8 cellular contexts compared by ENCODE assay signal in genomic region chr11:72721276-72721675, GRCh38. TPM values are rescaled to one million over a fixed set of nuclear protein-coding genes. Genes with fewer than 3 reads are reported as not detected.
A peak's percentile ranks its signal among the peaks of the same experiment; 100 is the strongest.
DNase-seq lines count a peak whose midpoint lies in the region; ATAC-seq and TF ChIP-seq lines count a peak whose summit lies in the region.

No MANE protein-coding gene starts in this region.

- POLR2A ChIA-PET in CD4-positive, alpha-beta T cell (lab: Charles Lee) = interaction anchor here (0.9 to 5.1 kb wide), 7 partner anchors 15 to 120 kb away, joined by 3 to 54 read pairs (median 5); partner anchors contain the start of genes ATG16L2 and STARD10

- ATAC-seq in CD4-positive, alpha-beta T cell (ENCODE audit: poor library complexity) = no peak

- H2AFZ ChIP-seq in parathyroid adenoma = no peak overlapping the region

- H3K4me3 ChIP-seq in Peyer's patch = peak overlapping the region; percentile 46 to 79 (median 56)
- H3K4me3 ChIP-seq in epithelial cell of esophagus (ENCODE audit: low read length) = peak overlapping the region; percentile 87
- peak overlapping the region; percentile 74 for H3K4me3 ChIP-seq in parathyroid adenoma (ENCODE audit: low read depth, low read length)

- H3K9me3 ChIP-seq in CD4-positive, alpha-beta T cell (ENCODE audit: control insufficient read depth, low read length) = no peaks in the 10 kb centered on the region
- H3K9me3 ChIP-seq in Peyer's patch (no peaks in the 10 kb centered on the region), parathyroid adenoma (ENCODE audit: control insufficient read depth, low read length) (no peaks in the 10 kb centered on the region)

- H3K4me1 ChIP-seq in Peyer's patch (peaks cover 13 to 60% (median 36%) of the 10 kb centered on the region in 4 donors), parathyroid adenoma (peaks cover 4% of the 10 kb centered on the region)

- H3K4me3 Mint-ChIP-seq in CD4-positive, alpha-beta T cell = peak overlapping the region; percentile 91

- no peak overlapping the region for H3K9ac ChIP-seq in parathyroid adenoma

- no peaks in the 10 kb centered on the region for H3K27me3 Mint-ChIP-seq in CD4-positive, alpha-beta T cell

- H3K36me3 Mint-ChIP-seq in CD4-positive, alpha-beta T cell (ENCODE audit: low read depth) = peaks cover 45% of the 10 kb centered on the region

- peak overlapping the region; percentile 90 for H3K27ac Mint-ChIP-seq in CD4-positive, alpha-beta T cell

- H3K9me3 Mint-ChIP-seq in CD4-positive, alpha-beta T cell = no peaks in the 10 kb centered on the region

- H3K4me1 Mint-ChIP-seq in CD4-positive, alpha-beta T cell (ENCODE audit: low read depth) = peaks cover 67% of the 10 kb centered on the region

- TF ChIP-seq CTCF in CD4-positive, alpha-beta T cell (IDR thresholded peaks at IDR 0.05) = no peak
- TF ChIP-seq CTCF in Peyer's patch (IDR thresholded peaks at IDR 0.05) (no peak), epithelial cell of esophagus (IDR thresholded peaks at IDR 0.05; ENCODE audit: insufficient read depth, low read depth, low read length, missing control alignments) (no peak), parathyroid adenoma (IDR thresholded peaks at IDR 0.05) (no peak)

- peak overlapping the region; percentile 72 for H3K27ac ChIP-seq in CD4-positive, alpha-beta T cell (ENCODE audit: low read depth, low read length)
- H3K27ac ChIP-seq in Peyer's patch = peak overlapping the region; percentile 81 to 90 (median 89)
- H3K27ac ChIP-seq in parathyroid adenoma = peak overlapping the region; percentile 84

- no peak for TF ChIP-seq POLR2A in Peyer's patch (IDR thresholded peaks at IDR 0.05)

- intact Hi-C loops in CD4-positive, alpha-beta T cell (cut with DNase I, micrococcal nuclease) = no loop called here

- CTCF ChIA-PET in CD4-positive, alpha-beta T cell (lab: Charles Lee) = interaction anchor here (1.0 to 1.8 kb wide), 2 partner anchors 92 to 101 kb away, joined by 3 to 6 read pairs; no protein-coding TSS in a partner anchor

- no peak for DNase-seq in CD4-positive, alpha-beta T cell
- DNase-seq in Peyer's patch (no peak), epithelial cell of esophagus (ENCODE audit: low read depth) (no peak), NCI-H526 (lab: John Stamatoyannopoulos, UW) (no peak), DMS 273 (lab: John Stamatoyannopoulos, UW; ENCODE audit: unreplicated experiment) (no peak), EL (no peak), DMS153 (lab: John Stamatoyannopoulos, UW) (no peak)

- no peaks in the 10 kb centered on the region for H3K27me3 ChIP-seq in CD4-positive, alpha-beta T cell (ENCODE audit: control insufficient read depth, insufficient read depth, low read length)
- no peaks in the 10 kb centered on the region for H3K27me3 ChIP-seq in Peyer's patch
- H3K27me3 ChIP-seq in parathyroid adenoma (ENCODE audit: control insufficient read depth, insufficient read depth, low read length) = no peaks in the 10 kb centered on the region

- peak overlapping the region; percentile 90 for H3K4me2 ChIP-seq in parathyroid adenoma (ENCODE audit: low read length)

- peaks cover 34% of the 10 kb centered on the region for H3K79me2 ChIP-seq in parathyroid adenoma

- H3K36me3 ChIP-seq in Peyer's patch (peaks cover 0 to 14% (median 0%) of the 10 kb centered on the region in 3 donors), parathyroid adenoma (ENCODE audit: control insufficient read depth, insufficient read depth, low read length) (no peaks in the 10 kb centered on the region)

RNA-seq across cellular contexts. Expression of gene ARAP1, which starts 30.9 kb away (rescaled TPM):
- 10 to 100 TPM; 65.7 to 69.8 TPM for total RNA-seq in CD4-positive, alpha-beta T cell
- 100 to 1,000 TPM; 122 to 285 (median 145) TPM for total RNA-seq in Peyer's patch

RNA-seq across cellular contexts. Expression of gene PDE2A, which starts 47.1 kb away (rescaled TPM):
- total RNA-seq in CD4-positive, alpha-beta T cell = 1 to 10 TPM; 4.0 to 4.5 TPM
- total RNA-seq in Peyer's patch = 10 to 100 TPM in 3 of 4 donors, 1 to 10 TPM in 1; 8.4 to 75.9 (median 33.1) TPM
